ENCODE assay signal across 35 cellular contexts in genomic region chr17:41449008-41449407, GRCh38. TPM values are rescaled to one million over a fixed set of nuclear protein-coding genes. Genes with fewer than 3 reads are reported as not detected.
"Had no signal": no experiment of that assay in that cellular context is flagged by ENCODE, and none has a peak within 500 bp of the region (broad histone marks: within the 10 kb centered on the region; RNA-seq: fewer than 3 reads in every experiment).

No MANE protein-coding gene starts in this region.

- H3K27ac ChIP-seq: neutrophil, pancreas, psoas muscle, skin epidermis, spleen, stomach, thoracic aorta, tibial artery, transverse colon had no signal

- H3K4me3 Mint-ChIP-seq: naive thymus-derived CD8-positive, alpha-beta T cell; natural killer cell treated with Interleukin-12 subunit alpha and Interleukin-12 subunit beta and Interleukin-15 and Interleukin-18, amount 100 ng/mL, for 72 hours; nephron progenitor cell; neural crest cell; stimulated activated naive B cell treated with anti-CD40 and anti-IgM and Interleukin-4, amounts not matched to agents 10 μg/mL and 1 μg/mL and 100 μg/mL, for 72 hours; stimulated activated naive CD8-positive, alpha-beta T cell treated with anti-CD3 and anti-CD28 coated beads, Interleukin-15, Interleukin-2, amounts not matched to agents 100 ng/mL and 50 ng/mL, for 24 hours; type B pancreatic cell had no signal

- H3K4me2 ChIP-seq: smooth muscle cell had no signal

- H3K4me1 ChIP-seq: pancreas, psoas muscle, spleen, stomach, tibial artery, transverse colon had no signal

- H3K9me3 ChIP-seq: neutrophil, pancreas, psoas muscle, stomach, thoracic aorta, transverse colon had no signal

- H3K27me3 Mint-ChIP-seq: stimulated activated naive CD8-positive, alpha-beta T cell treated with anti-CD3 and anti-CD28 coated beads, Interleukin-15, Interleukin-2, amounts not matched to agents 100 ng/mL and 50 ng/mL, for 24 hours had no signal

- H3K9me3 Mint-ChIP-seq: naive B cell; naive thymus-derived CD8-positive, alpha-beta T cell; natural killer cell treated with Interleukin-12 subunit alpha and Interleukin-12 subunit beta and Interleukin-15 and Interleukin-18, amount 100 ng/mL, for 72 hours; stimulated activated naive B cell treated with anti-CD40 and anti-IgM and Interleukin-4, amounts not matched to agents 10 μg/mL and 1 μg/mL and 100 μg/mL, for 72 hours; stimulated activated naive CD8-positive, alpha-beta T cell treated with anti-CD3 and anti-CD28 coated beads, Interleukin-15, Interleukin-2, amounts not matched to agents 100 ng/mL and 50 ng/mL, for 24 hours had no signal

- H3K27me3 ChIP-seq: pancreas had no signal

- H3K27ac Mint-ChIP-seq: natural killer cell treated with Interleukin-12 subunit alpha and Interleukin-12 subunit beta and Interleukin-15 and Interleukin-18, amount 100 ng/mL, for 72 hours; nephron progenitor cell; stimulated activated naive B cell treated with anti-CD40 and anti-IgM and Interleukin-4, amounts not matched to agents 10 μg/mL and 1 μg/mL and 100 μg/mL, for 72 hours; stimulated activated naive CD8-positive, alpha-beta T cell treated with anti-CD3 and anti-CD28 coated beads, Interleukin-15, Interleukin-2, amounts not matched to agents 100 ng/mL and 50 ng/mL, for 24 hours; type B pancreatic cell had no signal

- H3K4me3 ChIP-seq: pancreas, psoas muscle, skin epidermis, smooth muscle cell, spleen, stomach, thoracic aorta, tibial artery, transverse colon had no signal

- DNase-seq: naive B cell; naive thymus-derived CD8-positive, alpha-beta T cell; nephron progenitor cell; nucleus accumbens; pancreas; psoas muscle; right cardiac atrium; spleen; stimulated activated CD4-positive, alpha-beta T cell treated with anti-CD3 and anti-CD28 coated beads, Interleukin-12 subunit alpha, Interleukin-12 subunit beta, amount 100 ng/mL, for 4 hours; stimulated activated CD4-positive, alpha-beta T cell treated with anti-CD3 and anti-CD28 coated beads, Interleukin-1b, Interleukin-23, amount 100 ng/mL, for 48 hours; stimulated activated CD4-positive, alpha-beta T cell treated with anti-CD3 and anti-CD28 coated beads, Interleukin-4, amount 100 ng/mL, for 1 hour; stimulated activated CD4-positive, alpha-beta T cell treated with anti-CD3 and anti-CD28 coated beads, Interleukin-4, amount 100 ng/mL, for 4 hours; stimulated activated CD8-positive, alpha-beta memory T cell treated with anti-CD3 and anti-CD28 coated beads, Interleukin-4, amount 100 ng/mL, for 48 hours; stimulated activated naive B cell treated with anti-CD40 and anti-IgM and Interleukin-4, amounts not matched to agents 10 μg/mL and 1 μg/mL and 100 μg/mL, for 72 hours; stimulated activated naive CD4-positive, alpha-beta T cell treated with Interleukin-2 at 50 U/mL for 16 hours; stomach; tibial artery; transverse colon had no signal

- ATAC-seq: naive thymus-derived CD8-positive, alpha-beta T cell; natural killer cell treated with Interleukin-12 subunit alpha and Interleukin-12 subunit beta and Interleukin-15 and Interleukin-18, amount 100 ng/mL, for 72 hours; pancreas; stimulated activated naive B cell treated with anti-CD40 and anti-IgM and Interleukin-4, amounts not matched to agents 10 μg/mL and 1 μg/mL and 100 μg/mL, for 72 hours had no signal

- H3K36me3 Mint-ChIP-seq: naive B cell; naive thymus-derived CD8-positive, alpha-beta T cell; natural killer cell treated with Interleukin-12 subunit alpha and Interleukin-12 subunit beta and Interleukin-15 and Interleukin-18, amount 100 ng/mL, for 72 hours; stimulated activated naive B cell treated with anti-CD40 and anti-IgM and Interleukin-4, amounts not matched to agents 10 μg/mL and 1 μg/mL and 100 μg/mL, for 72 hours; type B pancreatic cell had no signal

- H3K4me1 Mint-ChIP-seq: nephron progenitor cell; neural crest cell; stimulated activated naive B cell treated with anti-CD40 and anti-IgM and Interleukin-4, amounts not matched to agents 10 μg/mL and 1 μg/mL and 100 μg/mL, for 72 hours had no signal

- H3K36me3 ChIP-seq: neutrophil, pancreas, spleen, stomach, thoracic aorta, tibial artery, transverse colon had no signal

RNA-seq across cellular contexts. Expression of gene KRT38, which starts 8.2 kb away (rescaled TPM):
- total RNA-seq: myocyte; naive thymus-derived CD8-positive, alpha-beta T cell; natural killer cell treated with Interleukin-12 subunit alpha and Interleukin-12 subunit beta and Interleukin-15 and Interleukin-18, amount 100 ng/mL, for 72 hours; neural crest cell; omental fat pad; osteocyte; pancreas; posterior vena cava; psoas muscle; renal cortical epithelial cell; right cardiac atrium; sciatic nerve; smooth muscle cell; stomach; subcutaneous adipose tissue; temporal lobe; thoracic aorta; transverse colon; ureter had no signal
- polyA plus RNA-seq: naive thymus-derived CD8-positive, alpha-beta T cell; pancreas; right cardiac atrium; smooth muscle cell; spleen; stomach had no signal

RNA-seq across cellular contexts. Expression of gene KRT32, which starts 18.2 kb away (rescaled TPM):
- total RNA-seq: myocyte; naive thymus-derived CD8-positive, alpha-beta T cell; natural killer cell treated with Interleukin-12 subunit alpha and Interleukin-12 subunit beta and Interleukin-15 and Interleukin-18, amount 100 ng/mL, for 72 hours; neural crest cell; omental fat pad; osteocyte; pancreas; renal cortical epithelial cell; right cardiac atrium; smooth muscle cell; spleen; stomach; subcutaneous adipose tissue; temporal lobe; thoracic aorta; transverse colon; ureter had no signal
- polyA plus RNA-seq: naive thymus-derived CD8-positive, alpha-beta T cell; right cardiac atrium; smooth muscle cell; spleen had no signal

RNA-seq across cellular contexts. Expression of gene KRT37, which starts 24.6 kb away (rescaled TPM):
- total RNA-seq: myocyte; naive thymus-derived CD8-positive, alpha-beta T cell; natural killer cell treated with Interleukin-12 subunit alpha and Interleukin-12 subunit beta and Interleukin-15 and Interleukin-18, amount 100 ng/mL, for 72 hours; neural crest cell; omental fat pad; osteocyte; pancreas; posterior vena cava; psoas muscle; renal cortical epithelial cell; right cardiac atrium; sciatic nerve; spleen; stomach; subcutaneous adipose tissue; temporal lobe; thoracic aorta; transverse colon; ureter had no signal
- polyA plus RNA-seq: naive thymus-derived CD8-positive, alpha-beta T cell; pancreas; psoas muscle; right cardiac atrium; smooth muscle cell; spleen; stomach had no signal

RNA-seq across cellular contexts. Expression of gene KRT35, which starts 31.9 kb away (rescaled TPM):
- total RNA-seq: myocyte; naive thymus-derived CD8-positive, alpha-beta T cell; natural killer cell treated with Interleukin-12 subunit alpha and Interleukin-12 subunit beta and Interleukin-15 and Interleukin-18, amount 100 ng/mL, for 72 hours; neural crest cell; omental fat pad; osteocyte; pancreas; posterior vena cava; psoas muscle; renal cortical epithelial cell; right cardiac atrium; smooth muscle cell; stomach; subcutaneous adipose tissue; temporal lobe; thoracic aorta; transverse colon; ureter had no signal
- polyA plus RNA-seq: naive thymus-derived CD8-positive, alpha-beta T cell; pancreas; psoas muscle; right cardiac atrium; smooth muscle cell; stomach had no signal

RNA-seq across cellular contexts. Expression of gene KRT36, which starts 40.7 kb away (rescaled TPM):
- total RNA-seq: myocyte; naive thymus-derived CD8-positive, alpha-beta T cell; natural killer cell treated with Interleukin-12 subunit alpha and Interleukin-12 subunit beta and Interleukin-15 and Interleukin-18, amount 100 ng/mL, for 72 hours; neural crest cell; omental fat pad; osteocyte; pancreas; posterior vena cava; psoas muscle; renal cortical epithelial cell; right cardiac atrium; sciatic nerve; stomach; subcutaneous adipose tissue; temporal lobe; thoracic aorta; transverse colon; ureter had no signal
- polyA plus RNA-seq: naive thymus-derived CD8-positive, alpha-beta T cell; pancreas; right cardiac atrium; smooth muscle cell; stomach had no signal
